In genomic region chr7:2353113-2353512, GRCh38 we compare ENCODE assay signal across 9 cellular contexts. TPM values are rescaled to one million over a fixed set of nuclear protein-coding genes. Genes with fewer than 3 reads are reported as not detected.
A peak's percentile ranks its signal among the peaks of the same experiment; 100 is the strongest.
DNase-seq lines count a peak whose midpoint lies in the region; ATAC-seq and TF ChIP-seq lines count a peak whose summit lies in the region.
"Had no signal": no experiment of that assay in that cellular context is flagged by ENCODE, and none has a peak within 500 bp of the region (broad histone marks: within the 10 kb centered on the region; RNA-seq: fewer than 3 reads in every experiment).

No MANE protein-coding gene starts in this region.

- H3K27me3 Mint-ChIP-seq in natural killer cell treated with Interleukin-12 subunit alpha and Interleukin-12 subunit beta and Interleukin-15 and Interleukin-18, amount 100 ng/mL, for 72 hours, result no peaks in the 10 kb centered on the region

- ATAC-seq in natural killer cell treated with Interleukin-12 subunit alpha and Interleukin-12 subunit beta and Interleukin-15 and Interleukin-18, amount 100 ng/mL, for 72 hours, result no peak
- ATAC-seq in GM18909 (IDR thresholded peaks at IDR 0.05; ENCODE audit: poor library complexity, unreplicated experiment) (no peak), HG03095 (IDR thresholded peaks at IDR 0.05; ENCODE audit: unreplicated experiment) (no peak)

- no peaks in the 10 kb centered on the region for H3K9me3 ChIP-seq in BLaER1 treated with 17β-estradiol and CSF1 and Interleukin-3, amounts not matched to agents 10 nM and 100 nM (replicated peaks in 1 of 11)
- no peaks in the 10 kb centered on the region for H3K9me3 ChIP-seq in Karpas-422 (ENCODE audit: low read length)
- H3K9me3 ChIP-seq in colonic mucosa, result no peaks in the 10 kb centered on the region

- peak overlapping the region; percentile 82 to 98 (median 95) for H3K4me2 ChIP-seq in BLaER1 treated with 17β-estradiol and CSF1 and Interleukin-3, amounts not matched to agents 10 nM and 100 nM
- H3K4me2 ChIP-seq in Karpas-422 (ENCODE audit: low read depth, low read length, poor library complexity, severe bottlenecking), result peak overlapping the region; percentile 91

- H2AFZ ChIP-seq in Karpas-422 (ENCODE audit: low read length), result no peak overlapping the region

- H3K27me3 ChIP-seq in BLaER1 treated with 17β-estradiol and CSF1 and Interleukin-3, amounts not matched to agents 10 nM and 100 nM, result no peaks in the 10 kb centered on the region
- no peaks in the 10 kb centered on the region for H3K27me3 ChIP-seq in Karpas-422 (ENCODE audit: low read length)
- no peaks in the 10 kb centered on the region for H3K27me3 ChIP-seq in colonic mucosa

- H3K4me1 ChIP-seq in BLaER1 treated with 17β-estradiol and CSF1 and Interleukin-3, amounts not matched to agents 10 nM and 100 nM, result peaks cover 33 to 37% (median 35%) of the 10 kb centered on the region in 10 experiments
- H3K4me1 ChIP-seq in Karpas-422 (ENCODE audit: low read length) (peaks cover 26% of the 10 kb centered on the region), colonic mucosa (peaks cover 15% of the 10 kb centered on the region)

- peaks cover 51% of the 10 kb centered on the region for H3K79me2 ChIP-seq in Karpas-422 (ENCODE audit: low read length)

- intact Hi-C loops in colonic mucosa (cut with DNase I), result loop anchor here (10.0 kb wide), 1 partner anchor 768 kb away; no protein-coding TSS in a partner anchor

- H4K20me1 ChIP-seq in BLaER1 treated with 17β-estradiol and CSF1 and Interleukin-3, amounts not matched to agents 10 nM and 100 nM, result peaks cover 28 to 34% (median 33%) of the 10 kb centered on the region in 11 experiments; a peak in 21 of 22 replicates
- peaks cover 25% of the 10 kb centered on the region for H4K20me1 ChIP-seq in Karpas-422 (ENCODE audit: insufficient read depth, low read depth, low read length)

- peak overlapping the region; percentile 94 to 100 (median 99); a peak in 18 of 22 replicates for H3K9ac ChIP-seq in BLaER1 treated with 17β-estradiol and CSF1 and Interleukin-3, amounts not matched to agents 10 nM and 100 nM
- peak overlapping the region; percentile 100 for H3K9ac ChIP-seq in Karpas-422 (ENCODE audit: low read length)
- no peak overlapping the region for H3K9ac ChIP-seq in colonic mucosa (ENCODE audit: low read depth in 2 of 2, low read length in 2 of 2)

- DNase-seq in Karpas-422 (no peak), colonic mucosa (no peak), globus pallidus (ENCODE audit: low spot score) (no peak), NCI-H2227 treated with DMSO at 0.1 percent for 48 hours (lab: John Stamatoyannopoulos, UW) (no peak)
- DNase-seq in natural killer cell treated with Interleukin-12 subunit alpha and Interleukin-12 subunit beta and Interleukin-15 and Interleukin-18, amount 100 ng/mL, for 72 hours (ENCODE audit: low spot score), result no peak
- DNase-seq: SW 1271 had no signal

- H3K4me3 ChIP-seq in BLaER1 treated with 17β-estradiol and CSF1 and Interleukin-3, amounts not matched to agents 10 nM and 100 nM, result peak overlapping the region; percentile 88 to 100 (median 97)
- H3K4me3 ChIP-seq in Karpas-422 (ENCODE audit: low read length), result peak overlapping the region; percentile 100
- H3K4me3 ChIP-seq in colonic mucosa, result peak overlapping the region; percentile 100

- peak overlapping the region; percentile 100 for H3K27ac Mint-ChIP-seq in natural killer cell treated with Interleukin-12 subunit alpha and Interleukin-12 subunit beta and Interleukin-15 and Interleukin-18, amount 100 ng/mL, for 72 hours

- H3K9me3 Mint-ChIP-seq in natural killer cell treated with Interleukin-12 subunit alpha and Interleukin-12 subunit beta and Interleukin-15 and Interleukin-18, amount 100 ng/mL, for 72 hours, result no peaks in the 10 kb centered on the region

- H3K27ac ChIP-seq in BLaER1 treated with 17β-estradiol and CSF1 and Interleukin-3, amounts not matched to agents 10 nM and 100 nM, result peak overlapping the region in 7 of 11 experiments; percentile 96 to 100 (median 100); a peak in 11 of 22 replicates
- H3K27ac ChIP-seq in Karpas-422 (ENCODE audit: low read length) (peak overlapping the region; percentile 93; the same call in 1 of the 2 replicates), colonic mucosa (no peak overlapping the region)

- H3K9me2 ChIP-seq in Karpas-422 (replicated peaks; ENCODE audit: insufficient read depth, low read length), result no peaks in the 10 kb centered on the region

- TF ChIP-seq CTCF in colonic mucosa (IDR thresholded peaks at IDR 0.05), result no peak

- peaks cover 8 to 23% (median 22%) of the 10 kb centered on the region in 11 experiments; a peak in 21 of 22 replicates for H3K36me3 ChIP-seq in BLaER1 treated with 17β-estradiol and CSF1 and Interleukin-3, amounts not matched to agents 10 nM and 100 nM
- H3K36me3 ChIP-seq in Karpas-422 (ENCODE audit: insufficient read depth, low read length), result peaks cover 16% of the 10 kb centered on the region
- H3K36me3 ChIP-seq in colonic mucosa, result no peaks in the 10 kb centered on the region

- peak overlapping the region; percentile 89 for H3K4me3 Mint-ChIP-seq in natural killer cell treated with Interleukin-12 subunit alpha and Interleukin-12 subunit beta and Interleukin-15 and Interleukin-18, amount 100 ng/mL, for 72 hours

- peaks cover 13 to 17% of the 10 kb centered on the region in 2 donors for H3K4me1 Mint-ChIP-seq in natural killer cell treated with Interleukin-12 subunit alpha and Interleukin-12 subunit beta and Interleukin-15 and Interleukin-18, amount 100 ng/mL, for 72 hours (ENCODE audit: low read depth in 2 of 2)

- H3K36me3 Mint-ChIP-seq in natural killer cell treated with Interleukin-12 subunit alpha and Interleukin-12 subunit beta and Interleukin-15 and Interleukin-18, amount 100 ng/mL, for 72 hours, result peaks cover 12% of the 10 kb centered on the region

RNA-seq across cellular contexts. Expression of gene EIF3B, which starts 1.5 kb away (rescaled TPM):
- 87.0 and 152 TPM in 2 replicates for total RNA-seq in Karpas-422 (2014; rRNA removed; shearing (Covaris generic); ENCODE audit: low replicate concordance)
- 100 to 1,000 TPM in 1 of 2 donors, 10 to 100 TPM in 1; 94.4 to 180 TPM for total RNA-seq in colonic mucosa
- 100 to 1,000 TPM; 229 to 348 TPM for total RNA-seq in natural killer cell treated with Interleukin-12 subunit alpha and Interleukin-12 subunit beta and Interleukin-15 and Interleukin-18, amount 100 ng/mL, for 72 hours

RNA-seq across cellular contexts. Expression of gene SNX8, which starts 38.9 kb away (rescaled TPM):
- 2.6 and 6.3 TPM in 2 replicates for total RNA-seq in Karpas-422 (2014; rRNA removed; shearing (Covaris generic); ENCODE audit: low replicate concordance)
- total RNA-seq in colonic mucosa, result 10 to 100 TPM; 22.4 to 36.7 TPM
- total RNA-seq in natural killer cell treated with Interleukin-12 subunit alpha and Interleukin-12 subunit beta and Interleukin-15 and Interleukin-18, amount 100 ng/mL, for 72 hours, result 10 to 100 TPM; 28.9 to 34.5 TPM

RNA-seq across cellular contexts. Expression of gene CHST12, which starts 50.3 kb away (rescaled TPM):
- total RNA-seq in Karpas-422 (2014; rRNA removed; shearing (Covaris generic); ENCODE audit: low replicate concordance), result 0.82 and 5.0 TPM in 2 replicates
- 1 to 10 TPM; 8.7 to 8.8 TPM for total RNA-seq in colonic mucosa
- 10 to 100 TPM; 29.6 to 31.7 TPM for total RNA-seq in natural killer cell treated with Interleukin-12 subunit alpha and Interleukin-12 subunit beta and Interleukin-15 and Interleukin-18, amount 100 ng/mL, for 72 hours

Comparison
In these comparisons a context has a peak if more than half of its experiments do, and no peak if none do; other contexts are left out.
1. H3K9ac ChIP-seq: peak in BLaER1 treated with 17β-estradiol and CSF1 and Interleukin-3, amounts not matched to agents 10 nM and 100 nM (11 of 11) and Karpas-422 (single experiment); none in colonic mucosa (0 of 2).
2. Peak in every context shown above with its lines, with median percentiles within 50 percentile points of each other: H3K4me3 ChIP-seq.